ENCODE assay signal across 19 cellular contexts in the genomic region with DNA sequence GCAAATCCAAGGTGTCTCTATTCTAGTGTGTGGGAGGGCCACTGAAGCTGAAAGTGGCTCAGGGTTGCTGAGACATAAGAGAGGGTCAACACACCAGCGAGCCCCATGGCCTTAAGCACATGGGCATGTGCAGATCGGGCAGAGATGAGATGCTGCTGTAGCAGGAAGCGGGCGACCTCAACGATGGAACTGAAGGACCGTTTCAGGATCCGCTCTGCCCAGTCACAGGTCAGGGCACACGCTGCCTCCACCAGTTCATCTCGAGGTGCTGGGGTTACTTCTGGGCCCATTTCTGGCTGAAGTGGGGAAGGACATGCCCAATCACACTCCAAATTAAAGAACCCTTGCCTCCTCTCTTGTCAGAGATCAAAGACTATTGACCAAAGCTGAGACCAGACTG. TPM values are rescaled to one million over a fixed set of nuclear protein-coding genes. Genes with fewer than 3 reads are reported as not detected.
DNase-seq lines count a peak whose midpoint lies in the region; ATAC-seq and TF ChIP-seq lines count a peak whose summit lies in the region.
"Had no signal": no experiment of that assay in that cellular context is flagged by ENCODE, and none has a peak within 500 bp of the region (broad histone marks: within the 10 kb centered on the region; RNA-seq: fewer than 3 reads in every experiment).

No MANE protein-coding gene starts in this region.

- H3K27ac Mint-ChIP-seq in activated naive CD4-positive, alpha-beta T cell treated with anti-CD3 and anti-CD28 coated beads, Interleukin-2, amount 50 U/mL, for 72 hours = peak overlapping the region; percentile 82 to 92
- peak overlapping the region; percentile 25 for H3K27ac Mint-ChIP-seq in activated T-helper 1 cell treated with anti-CD3 and anti-CD28 coated beads, Interleukin-12 subunit alpha, Interleukin-12 subunit beta, Interleukin-2, Interleukin-4 antibody, amounts not matched to agents 30 ng/mL and 10 ng/mL and 1 ng/mL, durations not matched to agents 14 hours and 24 hours and 36 hours
- H3K27ac Mint-ChIP-seq in memory B cell = peak overlapping the region; percentile 100
- no peak overlapping the region for H3K27ac Mint-ChIP-seq in WTC11

- DNase-seq in activated naive CD4-positive, alpha-beta T cell treated with anti-CD3 and anti-CD28 coated beads, Interleukin-2, amount 50 U/mL, for 72 hours (ENCODE audit: low spot score in 2 of 2) = no peak
- DNase-seq in activated naive CD4-positive, alpha-beta T cell treated with anti-CD3 and anti-CD28 coated beads, Interleukin-2, amount 50 U/mL, for 16 hours = no peak
- no peak for DNase-seq in activated T-helper 1 cell treated with anti-CD3 and anti-CD28 coated beads, Interleukin-12 subunit alpha, Interleukin-12 subunit beta, Interleukin-2, Interleukin-4 antibody, amounts not matched to agents 30 ng/mL and 10 ng/mL and 1 ng/mL, durations not matched to agents 14 hours and 24 hours and 36 hours (ENCODE audit: low spot score)
- no peak for DNase-seq in memory B cell (ENCODE audit: low spot score in 2 of 2)
- no peak for DNase-seq in amygdala (lab: John Stamatoyannopoulos, UW)
- no peak for DNase-seq in WTC11 (ENCODE audit: low spot score)
- DNase-seq in H7 = no peak
- DNase-seq in KG1 (lab: John Stamatoyannopoulos, UW) = no peak
- DNase-seq: activated T-cell treated with anti-CD3 and anti-CD28 coated beads, Interleukin-2, amount 50 U/mL, for 72 hours; cortex of kidney; MM.1S; NCI-H1436 treated with DMSO at 0.1 percent for 48 hours; NCI-H524 treated with DMSO at 0.1 percent for 48 hours; sigmoid colon; SJCRH30; stimulated activated CD8-positive, alpha-beta memory T cell treated with anti-CD3 and anti-CD28 coated beads, Interleukin-4, amount 100 ng/mL, for 48 hours had no signal

- peaks cover 57% of the 10 kb centered on the region for H3K4me1 Mint-ChIP-seq in activated T-helper 1 cell treated with anti-CD3 and anti-CD28 coated beads, Interleukin-12 subunit alpha, Interleukin-12 subunit beta, Interleukin-2, Interleukin-4 antibody, amounts not matched to agents 30 ng/mL and 10 ng/mL and 1 ng/mL, durations not matched to agents 14 hours and 24 hours and 36 hours (ENCODE audit: low read depth)
- H3K4me1 Mint-ChIP-seq in memory B cell (peaks cover 48% of the 10 kb centered on the region), WTC11 (peaks cover 20% of the 10 kb centered on the region)

- CTCF ChIA-PET in WTC11 (lab: Charles Lee) = interaction anchor here (0.6 kb wide), 1 partner anchor 11 kb away, joined by 4 read pairs; no protein-coding TSS in a partner anchor

- no peaks in the 10 kb centered on the region for H3K27me3 ChIP-seq in H7 (ENCODE audit: control insufficient read depth, insufficient read depth, low read length)
- H3K27me3 ChIP-seq: breast epithelium, sigmoid colon, SJCRH30 had no signal

- H3K9me3 Mint-ChIP-seq in activated naive CD4-positive, alpha-beta T cell treated with anti-CD3 and anti-CD28 coated beads, Interleukin-2, amount 50 U/mL, for 72 hours = no peaks in the 10 kb centered on the region
- no peaks in the 10 kb centered on the region for H3K9me3 Mint-ChIP-seq in activated T-helper 1 cell treated with anti-CD3 and anti-CD28 coated beads, Interleukin-12 subunit alpha, Interleukin-12 subunit beta, Interleukin-2, Interleukin-4 antibody, amounts not matched to agents 30 ng/mL and 10 ng/mL and 1 ng/mL, durations not matched to agents 14 hours and 24 hours and 36 hours
- H3K9me3 Mint-ChIP-seq in memory B cell (no peaks in the 10 kb centered on the region), WTC11 (no peaks in the 10 kb centered on the region)
- H3K9me3 Mint-ChIP-seq: activated T-cell treated with anti-CD3 and anti-CD28 coated beads, Interleukin-2, amount 50 U/mL, for 72 hours had no signal

- no peak overlapping the region for H3K4me3 ChIP-seq in H7 (ENCODE audit: insufficient read depth, low read depth, low read length)
- H3K4me3 ChIP-seq: breast epithelium, sigmoid colon, SJCRH30 had no signal

- H3K4me3 Mint-ChIP-seq in activated T-helper 1 cell treated with anti-CD3 and anti-CD28 coated beads, Interleukin-12 subunit alpha, Interleukin-12 subunit beta, Interleukin-2, Interleukin-4 antibody, amounts not matched to agents 30 ng/mL and 10 ng/mL and 1 ng/mL, durations not matched to agents 14 hours and 24 hours and 36 hours = no peak overlapping the region
- H3K4me3 Mint-ChIP-seq in memory B cell (no peak overlapping the region), WTC11 (no peak overlapping the region)
- H3K4me3 Mint-ChIP-seq: activated T-cell treated with anti-CD3 and anti-CD28 coated beads, Interleukin-2, amount 50 U/mL, for 72 hours had no signal

- intact Hi-C loops in activated T-helper 1 cell treated with anti-CD3 and anti-CD28 coated beads, Interleukin-12 subunit alpha, Interleukin-12 subunit beta, Interleukin-2, Interleukin-4 antibody, amounts not matched to agents 30 ng/mL and 10 ng/mL and 1 ng/mL, durations not matched to agents 14 hours and 24 hours and 36 hours (cut with micrococcal nuclease) = no loop called here

- no peak for ATAC-seq in activated naive CD4-positive, alpha-beta T cell treated with anti-CD3 and anti-CD28 coated beads, Interleukin-2, amount 50 U/mL, for 72 hours
- ATAC-seq in memory B cell (ENCODE audit: low read depth) = no peak
- no peak for ATAC-seq in WTC11
- ATAC-seq: activated T-cell treated with anti-CD3 and anti-CD28 coated beads, Interleukin-2, amount 50 U/mL, for 72 hours; Panc1 had no signal

- no peaks in the 10 kb centered on the region for H3K27me3 Mint-ChIP-seq in activated T-helper 1 cell treated with anti-CD3 and anti-CD28 coated beads, Interleukin-12 subunit alpha, Interleukin-12 subunit beta, Interleukin-2, Interleukin-4 antibody, amounts not matched to agents 30 ng/mL and 10 ng/mL and 1 ng/mL, durations not matched to agents 14 hours and 24 hours and 36 hours (ENCODE audit: insufficient read depth)
- H3K27me3 Mint-ChIP-seq in memory B cell (no peaks in the 10 kb centered on the region), WTC11 (ENCODE audit: low read depth) (no peaks in the 10 kb centered on the region)

- peaks cover 14 to 16% of the 10 kb centered on the region in 2 donors for H3K36me3 Mint-ChIP-seq in activated naive CD4-positive, alpha-beta T cell treated with anti-CD3 and anti-CD28 coated beads, Interleukin-2, amount 50 U/mL, for 72 hours
- H3K36me3 Mint-ChIP-seq in activated T-helper 1 cell treated with anti-CD3 and anti-CD28 coated beads, Interleukin-12 subunit alpha, Interleukin-12 subunit beta, Interleukin-2, Interleukin-4 antibody, amounts not matched to agents 30 ng/mL and 10 ng/mL and 1 ng/mL, durations not matched to agents 14 hours and 24 hours and 36 hours (ENCODE audit: low read depth) = peaks cover 34% of the 10 kb centered on the region
- H3K36me3 Mint-ChIP-seq in memory B cell (peaks cover 29% of the 10 kb centered on the region), WTC11 (peaks cover 33% of the 10 kb centered on the region)

- POLR2A ChIA-PET in WTC11 (lab: Charles Lee) = no interaction called here

- peaks cover 26% of the 10 kb centered on the region for H3K36me3 ChIP-seq in H7 (replicated peaks; ENCODE audit: control insufficient read depth, insufficient read depth, low read length)
- H3K36me3 ChIP-seq: breast epithelium had no signal

- TF ChIP-seq CTCF in WTC11 (IDR thresholded peaks at IDR 0.05) = no peak

TF ChIP-seq in WTC11, 78 proteins besides CTCF, POLR2A, EP300 and RAD21 (continues in another document):
- TF ChIP-seq KAT7 (CRISPR knock-in tag; IDR thresholded peaks at IDR 0.05; ENCODE audit: borderline replicate concordance) = no peak
- no peak for TF ChIP-seq TCF7 (CRISPR knock-in tag; IDR thresholded peaks at IDR 0.05; ENCODE audit: low read depth)
- TF ChIP-seq ZBTB21 (CRISPR knock-in tag; IDR thresholded peaks at IDR 0.05; ENCODE audit: borderline replicate concordance) = no peak
- TF ChIP-seq NFE2L1 (CRISPR knock-in tag; IDR thresholded peaks at IDR 0.05) = no peak
- TF ChIP-seq GABPB1 (CRISPR knock-in tag; IDR thresholded peaks at IDR 0.05) = no peak

RNA-seq across cellular contexts. Expression of gene RFX5, which starts 3.5 kb away (rescaled TPM):
- total RNA-seq in activated naive CD4-positive, alpha-beta T cell treated with anti-CD3 and anti-CD28 coated beads, Interleukin-2, amount 50 U/mL, for 72 hours = 10 to 100 TPM; 56.9 to 61.3 TPM
- 78.1 and 83.4 TPM in 2 replicates for total RNA-seq in activated T-helper 1 cell treated with anti-CD3 and anti-CD28 coated beads, Interleukin-12 subunit alpha, Interleukin-12 subunit beta, Interleukin-2, Interleukin-4 antibody, amounts not matched to agents 30 ng/mL and 10 ng/mL and 1 ng/mL, durations not matched to agents 14 hours and 24 hours and 36 hours
- 59.2 to 69.2 TPM (median 67.7 TPM) in 3 replicates for total RNA-seq in WTC11 (2021)
- total RNA-seq in H7 (2014; rRNA removed; shearing (Covaris generic)) = 73.1 and 74.9 TPM in 2 replicates

RNA-seq across cellular contexts. Expression of gene PI4KB, which starts 16.4 kb away (rescaled TPM):
- 10 to 100 TPM; 55.0 to 75.3 TPM for total RNA-seq in activated naive CD4-positive, alpha-beta T cell treated with anti-CD3 and anti-CD28 coated beads, Interleukin-2, amount 50 U/mL, for 72 hours
- total RNA-seq in activated T-helper 1 cell treated with anti-CD3 and anti-CD28 coated beads, Interleukin-12 subunit alpha, Interleukin-12 subunit beta, Interleukin-2, Interleukin-4 antibody, amounts not matched to agents 30 ng/mL and 10 ng/mL and 1 ng/mL, durations not matched to agents 14 hours and 24 hours and 36 hours = 52.4 and 54.7 TPM in 2 replicates
- 25.6 to 33.6 TPM (median 30.5 TPM) in 3 replicates for total RNA-seq in WTC11 (2021)
- 33.4 and 36.2 TPM in 2 replicates for total RNA-seq in H7 (2014; rRNA removed; shearing (Covaris generic))

RNA-seq across cellular contexts. Expression of gene SELENBP1, which starts 28.9 kb away (rescaled TPM):
- total RNA-seq in activated naive CD4-positive, alpha-beta T cell treated with anti-CD3 and anti-CD28 coated beads, Interleukin-2, amount 50 U/mL, for 72 hours = not detected
- total RNA-seq in activated T-helper 1 cell treated with anti-CD3 and anti-CD28 coated beads, Interleukin-12 subunit alpha, Interleukin-12 subunit beta, Interleukin-2, Interleukin-4 antibody, amounts not matched to agents 30 ng/mL and 10 ng/mL and 1 ng/mL, durations not matched to agents 14 hours and 24 hours and 36 hours = not detected in 2 replicates
- 17.9 to 23.9 TPM (median 20.2 TPM) in 3 replicates for total RNA-seq in WTC11 (2021)
- total RNA-seq in H7 (2014; rRNA removed; shearing (Covaris generic)) = 36.9 and 41.9 TPM in 2 replicates
- total RNA-seq: activated T-cell treated with anti-CD3 and anti-CD28 coated beads, Interleukin-2, amount 50 U/mL, for 72 hours; T-helper 1 cell treated with Interleukin-12 subunit alpha and Interleukin-12 subunit beta and Interleukin-4 antibody, amounts not matched to agents 30 ng/mL and 1 ng/mL, for 36 hours had no signal

RNA-seq across cellular contexts. Expression of gene PSMB4, which starts 55.8 kb away (rescaled TPM):
- 100 to 1,000 TPM; 318 to 462 TPM for total RNA-seq in activated naive CD4-positive, alpha-beta T cell treated with anti-CD3 and anti-CD28 coated beads, Interleukin-2, amount 50 U/mL, for 72 hours
- total RNA-seq in activated T-helper 1 cell treated with anti-CD3 and anti-CD28 coated beads, Interleukin-12 subunit alpha, Interleukin-12 subunit beta, Interleukin-2, Interleukin-4 antibody, amounts not matched to agents 30 ng/mL and 10 ng/mL and 1 ng/mL, durations not matched to agents 14 hours and 24 hours and 36 hours = 436 and 454 TPM in 2 replicates
- 360 to 414 TPM (median 383 TPM) in 3 replicates for total RNA-seq in WTC11 (2021)
- total RNA-seq in H7 (2014; rRNA removed; shearing (Covaris generic)) = 889 and 932 TPM in 2 replicates

Comparison
In these comparisons a context has a peak if more than half of its experiments do, and no peak if none do; other contexts are left out.
1. RNA of gene SELENBP1, which starts 28.9 kb away (total RNA-seq): 36.9 to 41.9 TPM in H7 and 17.9 to 23.9 TPM in WTC11; not detected in activated naive CD4-positive, alpha-beta T cell treated with anti-CD3 and anti-CD28 coated beads, Interleukin-2, amount 50 U/mL, for 72 hours and not detected in activated T-helper 1 cell treated with anti-CD3 and anti-CD28 coated beads, Interleukin-12 subunit alpha, Interleukin-12 subunit beta, Interleukin-2, Interleukin-4 antibody, amounts not matched to agents 30 ng/mL and 10 ng/mL and 1 ng/mL, durations not matched to agents 14 hours and 24 hours and 36 hours; every median in the first group is over 10 times any median in the second.